ENCODE assay signal across 8 cellular contexts in the genomic region with DNA sequence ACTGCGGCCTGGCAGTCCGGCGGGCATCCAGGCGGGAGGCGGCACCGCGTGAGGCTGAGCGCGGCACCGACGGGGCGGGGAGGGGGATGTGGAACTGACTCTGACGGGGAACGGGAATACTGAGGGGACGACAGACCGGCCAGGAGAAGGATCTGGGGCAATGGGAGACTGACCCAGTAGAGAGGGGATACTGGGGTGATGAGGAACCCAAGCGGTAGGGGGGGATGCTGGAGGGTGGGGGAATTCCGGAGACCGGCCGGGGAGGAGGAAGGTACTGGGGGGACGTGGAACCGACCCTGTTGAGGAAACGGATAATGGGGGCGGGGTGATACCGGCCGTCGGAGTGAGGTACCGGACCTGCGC. TPM values are rescaled to one million over a fixed set of nuclear protein-coding genes. Genes with fewer than 3 reads are reported as not detected.
DNase-seq lines count a peak whose midpoint lies in the region; ATAC-seq and TF ChIP-seq lines count a peak whose summit lies in the region.

No MANE protein-coding gene starts in this region.

- peak overlapping the region; percentile 96 for H3K4me3 ChIP-seq in fibroblast of mammary gland (ENCODE audit: control insufficient read depth, low read depth, low read length)

- TF ChIP-seq CTCF in fibroblast of mammary gland (conservative IDR thresholded peaks at IDR 0.05; ENCODE audit: control insufficient read depth, insufficient read depth, low read depth, low read length), result no peak
- TF ChIP-seq CTCF in omental fat pad (IDR thresholded peaks at IDR 0.05), result no peak

- ATAC-seq in HG03432 (IDR thresholded peaks at IDR 0.05; ENCODE audit: unreplicated experiment) (peak; percentile 5), omental fat pad (ENCODE audit: low FRiP score) (peak; percentile 11)

- peak; percentile 49 for DNase-seq in DMS 273 (lab: John Stamatoyannopoulos, UW; ENCODE audit: unreplicated experiment)
- DNase-seq in DMS 273 treated with DMSO at 0.1 percent for 48 hours (lab: John Stamatoyannopoulos, UW), result no peak
- peak; percentile 70 for DNase-seq in activated CD8-positive, alpha-beta memory T cell treated with anti-CD3 and anti-CD28 coated beads, Interleukin-2, amount 50 U/mL, for 48 hours
- no peak for DNase-seq in fibroblast of mammary gland (ENCODE audit: low read depth)
- DNase-seq in omental fat pad (ENCODE audit: low spot score), result no peak
- DNase-seq in NCI-H2107 treated with DMSO at 0.1 percent for 48 hours (lab: John Stamatoyannopoulos, UW; ENCODE audit: unreplicated experiment), result no peak
- no peak for DNase-seq in NCI-H524 (lab: John Stamatoyannopoulos, UW)

RNA-seq across cellular contexts. Expression of a gene that starts 0.4 kb away (rescaled TPM):
- 10 to 100 TPM in 3 of 4 donors, 1 to 10 TPM in 1; 10.0 to 26.2 (median 12.5) TPM for total RNA-seq in omental fat pad

Comparison
In these comparisons a context has a peak if more than half of its experiments do, and no peak if none do; other contexts are left out.
1. DNase-seq: peak in DMS 273 (single experiment) and activated CD8-positive, alpha-beta memory T cell treated with anti-CD3 and anti-CD28 coated beads, Interleukin-2, amount 50 U/mL, for 48 hours (single experiment); none in DMS 273 treated with DMSO at 0.1 percent for 48 hours (single experiment), fibroblast of mammary gland (single experiment), omental fat pad (single experiment), NCI-H2107 treated with DMSO at 0.1 percent for 48 hours (single experiment) and NCI-H524 (0 of 2).